Comparison of ENCODE assay signal across 10 cellular contexts in genomic region chr2:220533485-220533884, GRCh38.
DNase-seq lines count a peak whose midpoint lies in the region; ATAC-seq, FAIRE-seq and TF ChIP-seq lines count a peak whose summit lies in the region.
"Had no signal": no experiment of that assay in that cellular context is flagged by ENCODE, and none has a peak within 500 bp of the region (broad histone marks: within the 10 kb centered on the region; RNA-seq: fewer than 3 reads in every experiment).

No MANE protein-coding gene starts in this region.

- TF ChIP-seq CTCF in bronchial epithelial cell (IDR thresholded peaks at IDR 0.05; ENCODE audit: insufficient read depth, low read length, severe bottlenecking): peak; percentile 33

- DNase-seq in AG20443 (ENCODE audit: low spot score): peak; percentile 49
- DNase-seq in bronchial epithelial cell (ENCODE audit: low read depth): peak; percentile 42
- DNase-seq in activated naive CD8-positive, alpha-beta T cell treated with anti-CD3 and anti-CD28 coated beads, Interleukin-2, amount 50 U/mL, for 24 hours: no peak
- DNase-seq in occipital lobe (lab: John Stamatoyannopoulos, UW): no peak
- DNase-seq in activated CD4-positive, CD25-positive, alpha-beta regulatory T cell treated with anti-CD3 and anti-CD28 coated beads, Interleukin-2, amount 50 U/mL, for 72 hours: no peak
- DNase-seq in NCI-H748 treated with DMSO at 0.1 percent for 48 hours (lab: John Stamatoyannopoulos, UW): no peak

- FAIRE-seq in bronchial epithelial cell (lab: Jason Lieb, UNC): no peak

- no peak overlapping the region for H3K4me3 ChIP-seq in bronchial epithelial cell (ENCODE audit: low read depth, low read length)
- H3K4me3 ChIP-seq: HAP-1 had no signal

- no peaks in the 10 kb centered on the region for H3K36me3 Mint-ChIP-seq in activated naive CD8-positive, alpha-beta T cell treated with anti-CD3 and anti-CD28 coated beads, Interleukin-2, amount 50 U/mL, for 24 hours (ENCODE audit: low read depth)

- H3K27me3 Mint-ChIP-seq in activated naive CD8-positive, alpha-beta T cell treated with anti-CD3 and anti-CD28 coated beads, Interleukin-2, amount 50 U/mL, for 24 hours: no peaks in the 10 kb centered on the region

- no peaks in the 10 kb centered on the region for H3K4me1 Mint-ChIP-seq in activated naive CD8-positive, alpha-beta T cell treated with anti-CD3 and anti-CD28 coated beads, Interleukin-2, amount 50 U/mL, for 24 hours
- H3K4me1 Mint-ChIP-seq: brain had no signal

- peaks cover 3% of the 10 kb centered on the region for H3K9me3 Mint-ChIP-seq in activated naive CD8-positive, alpha-beta T cell treated with anti-CD3 and anti-CD28 coated beads, Interleukin-2, amount 50 U/mL, for 24 hours

- no peaks in the 10 kb centered on the region for H3K27me3 ChIP-seq in bronchial epithelial cell (ENCODE audit: control insufficient read depth, insufficient read depth, low read length)

- no peaks in the 10 kb centered on the region for H3K36me3 ChIP-seq in bronchial epithelial cell (ENCODE audit: control insufficient read depth, insufficient read depth, low read length)
- H3K36me3 ChIP-seq: HAP-1 had no signal

- no peak overlapping the region for H3K4me3 Mint-ChIP-seq in activated naive CD8-positive, alpha-beta T cell treated with anti-CD3 and anti-CD28 coated beads, Interleukin-2, amount 50 U/mL, for 24 hours
- H3K4me3 Mint-ChIP-seq: brain had no signal

- ATAC-seq in GM19395 (IDR thresholded peaks at IDR 0.05; ENCODE audit: unreplicated experiment) (peak; percentile 91), HG03565 (IDR thresholded peaks at IDR 0.05; ENCODE audit: unreplicated experiment) (peak; percentile 98)
- no peak for ATAC-seq in activated naive CD8-positive, alpha-beta T cell treated with anti-CD3 and anti-CD28 coated beads, Interleukin-2, amount 50 U/mL, for 24 hours

- no peak overlapping the region for H3K27ac Mint-ChIP-seq in activated naive CD8-positive, alpha-beta T cell treated with anti-CD3 and anti-CD28 coated beads, Interleukin-2, amount 50 U/mL, for 24 hours

Comparison
In these comparisons a context has a peak if more than half of its experiments do, and no peak if none do; other contexts are left out.
1. DNase-seq: peak in AG20443 (single experiment) and bronchial epithelial cell (single experiment); none in activated naive CD8-positive, alpha-beta T cell treated with anti-CD3 and anti-CD28 coated beads, Interleukin-2, amount 50 U/mL, for 24 hours (single experiment), occipital lobe (single experiment), activated CD4-positive, CD25-positive, alpha-beta regulatory T cell treated with anti-CD3 and anti-CD28 coated beads, Interleukin-2, amount 50 U/mL, for 72 hours (single experiment) and NCI-H748 treated with DMSO at 0.1 percent for 48 hours (single experiment).